Comparison of ENCODE assay signal across 1 cellular context in the genomic region with DNA sequence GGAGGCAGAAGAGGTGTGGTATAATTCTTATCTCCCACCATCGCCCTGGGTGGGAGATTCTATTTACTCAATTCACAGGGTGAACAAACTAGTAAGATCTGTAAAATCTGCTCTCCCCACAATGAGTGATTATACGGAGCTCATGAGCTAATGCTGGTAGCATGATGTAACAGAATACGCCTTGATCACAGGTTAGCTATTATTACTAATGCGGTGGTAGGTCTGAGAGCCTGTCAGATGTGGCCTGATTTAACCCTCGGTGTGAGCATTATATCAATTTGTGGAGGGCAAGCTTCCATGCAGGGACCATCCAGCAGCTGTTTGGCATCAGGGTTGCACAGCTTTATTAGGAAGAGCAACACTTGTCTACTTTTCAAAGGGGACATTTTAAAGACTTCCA.
TF ChIP-seq lines count a peak whose summit lies in the region.

No MANE protein-coding gene starts in this region.

TF ChIP-seq in WTC11, 78 proteins besides CTCF, POLR2A, EP300 and RAD21 (continued from another document):
- no peak for TF ChIP-seq ZNF281 (CRISPR knock-in tag; IDR thresholded peaks at IDR 0.05)
- TF ChIP-seq HMGA2 (CRISPR knock-in tag; IDR thresholded peaks at IDR 0.05): no peak
